ENCODE assay signal across 21 cellular contexts in the genomic region with DNA sequence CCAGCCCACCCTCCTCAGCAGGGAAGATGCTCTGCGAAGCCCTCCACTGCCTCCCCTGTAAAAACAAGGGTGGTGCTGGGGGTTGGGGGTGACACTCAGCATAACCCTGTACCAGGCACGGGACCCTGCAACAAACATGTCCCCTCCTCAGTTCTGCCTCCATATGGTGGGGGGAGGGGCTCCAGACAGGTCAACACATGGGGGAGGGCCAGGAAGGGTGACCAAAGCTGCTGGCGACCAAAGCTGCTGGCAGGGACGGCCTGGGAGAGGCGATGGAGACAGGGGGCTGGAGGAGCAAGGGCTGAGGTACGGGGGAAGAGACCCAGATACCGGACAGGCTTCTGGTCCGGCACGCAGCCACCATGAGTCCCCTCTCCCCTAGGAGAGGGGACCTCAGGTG.
"Had no signal": no experiment of that assay in that cellular context is flagged by ENCODE, and none has a peak within 500 bp of the region (broad histone marks: within the 10 kb centered on the region; RNA-seq: fewer than 3 reads in every experiment).

No MANE protein-coding gene starts in this region.

- H3K36me3 ChIP-seq: ascending aorta, cardiac muscle cell, heart left ventricle, transverse colon, uterus had no signal

- DNase-seq: activated CD4-positive, alpha-beta T cell treated with anti-CD3 and anti-CD28 coated beads for 36 hours; activated CD4-positive, alpha-beta T cell treated with anti-CD3 and anti-CD28 coated beads, Interleukin-2, amount 50 U/mL, for 4 hours; activated CD4-positive, CD25-positive, alpha-beta regulatory T cell; activated CD8-positive, alpha-beta memory T cell treated with anti-CD3 and anti-CD28 coated beads for 24 hours; activated gamma-delta T cell; activated naive CD4-positive, alpha-beta T cell treated with anti-CD3 and anti-CD28 coated beads, Interleukin-2, amount 10 ng/mL, durations not matched to agents 7 days and 5 days; activated naive CD8-positive, alpha-beta T cell treated with anti-CD3 and anti-CD28 coated beads, Interleukin-2, amount 10 ng/mL, durations not matched to agents 7 days and 5 days; cortex of kidney; endodermal cell; foreskin fibroblast; hypothalamus; mesenchymal stem cell; natural killer cell; stimulated activated naive CD4-positive, alpha-beta T cell; T-helper 1 cell; transverse colon; uterus had no signal

- H3K4me1 ChIP-seq: ascending aorta, heart left ventricle, transverse colon, uterus had no signal

- H3K4me3 ChIP-seq: ascending aorta, cardiac muscle cell, heart left ventricle, smooth muscle cell, transverse colon, uterus had no signal

- ATAC-seq: activated CD4-positive, alpha-beta T cell treated with anti-CD3 and anti-CD28 coated beads for 36 hours; natural killer cell had no signal

- H3K4me2 ChIP-seq: smooth muscle cell had no signal

- H3K27ac ChIP-seq: ascending aorta, cardiac muscle cell, heart left ventricle, transverse colon, uterus had no signal

- H3K9me3 ChIP-seq: ascending aorta, heart left ventricle, transverse colon, uterus had no signal

- H3K27me3 ChIP-seq: ascending aorta, cardiac muscle cell, uterus had no signal
